Comparison of ENCODE assay signal across 10 cellular contexts in genomic region chr1:101004061-101004460, GRCh38. TPM values are rescaled to one million over a fixed set of nuclear protein-coding genes. Genes with fewer than 3 reads are reported as not detected.
DNase-seq lines count a peak whose midpoint lies in the region; ATAC-seq and TF ChIP-seq lines count a peak whose summit lies in the region.
"Had no signal": no experiment of that assay in that cellular context is flagged by ENCODE, and none has a peak within 500 bp of the region (broad histone marks: within the 10 kb centered on the region; RNA-seq: fewer than 3 reads in every experiment).

No MANE protein-coding gene starts in this region.

- H3K27me3 ChIP-seq in psoas muscle (ENCODE audit: insufficient read depth in 3 of 3, low read length in 2 of 3) = no peaks in the 10 kb centered on the region

- peaks cover 0 to 41% of the 10 kb centered on the region in 2 donors for H3K36me3 ChIP-seq in psoas muscle (ENCODE audit: insufficient read depth in 1 of 2, low read depth in 1 of 2)

- H3K27me3 Mint-ChIP-seq in effector memory CD8-positive, alpha-beta T cell = no peaks in the 10 kb centered on the region

- DNase-seq in NCI-H510A treated with DMSO at 0.1 percent for 48 hours (lab: John Stamatoyannopoulos, UW) (peak; percentile 47), NCI-H510A (lab: John Stamatoyannopoulos, UW) (no peak), HuH-7 (ENCODE audit: low spot score) (peak; percentile 40), psoas muscle (no peak)
- DNase-seq in effector memory CD8-positive, alpha-beta T cell = no peak
- DNase-seq in activated CD4-positive, alpha-beta T cell treated with anti-CD3 and anti-CD28 coated beads for 1 hour = no peak
- DNase-seq: activated T-cell treated with anti-CD3 and anti-CD28 coated beads, Interleukin-2, amount 50 U/mL, for 48 hours had no signal

- H3K4me3 ChIP-seq in psoas muscle = no peak overlapping the region

- H3K9me3 ChIP-seq in psoas muscle = no peaks in the 10 kb centered on the region

- TF ChIP-seq CTCF in psoas muscle (IDR thresholded peaks at IDR 0.05) = no peak

- no peaks in the 10 kb centered on the region for H3K9me3 Mint-ChIP-seq in effector memory CD8-positive, alpha-beta T cell
- H3K9me3 Mint-ChIP-seq: nephron had no signal

- H3K4me1 Mint-ChIP-seq in effector memory CD8-positive, alpha-beta T cell (ENCODE audit: low read depth in 2 of 2) = peaks cover 13 to 31% of the 10 kb centered on the region in 2 donors
- H3K4me1 Mint-ChIP-seq: nephron had no signal

- intact Hi-C loops in psoas muscle (cut with DNase I) = no loop called here

- H3K27ac Mint-ChIP-seq in effector memory CD8-positive, alpha-beta T cell = peak overlapping the region in 1 of 2 donors; percentile 22
- H3K27ac Mint-ChIP-seq: nephron had no signal

- ATAC-seq in effector memory CD8-positive, alpha-beta T cell (replicated peaks) = peak; percentile 21
- ATAC-seq in psoas muscle (peak in 3 of 4 donors; percentile 78 to 83 (median 80)), HG03354 (IDR thresholded peaks at IDR 0.05; ENCODE audit: poor library complexity, severe bottlenecking, unreplicated experiment) (no peak), GM19467 (IDR thresholded peaks at IDR 0.05; ENCODE audit: unreplicated experiment) (no peak)

- H3K4me3 Mint-ChIP-seq in effector memory CD8-positive, alpha-beta T cell = no peak overlapping the region
- H3K4me3 Mint-ChIP-seq: nephron had no signal

- peaks cover 22% of the 10 kb centered on the region for H3K4me1 ChIP-seq in psoas muscle

- H3K27ac ChIP-seq in psoas muscle = no peak overlapping the region

- peaks cover 3% of the 10 kb centered on the region for H3K36me3 Mint-ChIP-seq in effector memory CD8-positive, alpha-beta T cell (ENCODE audit: insufficient read depth)

- WGBS in psoas muscle, 3 donors = 59 to 72% (median 62%) methylated on average over 1 of the region's 1 CpG

RNA-seq across cellular contexts. Expression of gene DPH5, which starts 21.5 kb away (rescaled TPM):
- total RNA-seq in psoas muscle = 10 to 100 TPM; 18.6 to 32.2 (median 29.7) TPM
- polyA plus RNA-seq in psoas muscle = 10 to 100 TPM; 24.9 to 44.0 (median 31.1) TPM

Comparison
In these comparisons a context has a peak if more than half of its experiments do, and no peak if none do; other contexts are left out.
1. DNase-seq: peak in NCI-H510A treated with DMSO at 0.1 percent for 48 hours (single experiment) and HuH-7 (single experiment); none in NCI-H510A (single experiment), effector memory CD8-positive, alpha-beta T cell (0 of 3), psoas muscle (0 of 2) and activated CD4-positive, alpha-beta T cell treated with anti-CD3 and anti-CD28 coated beads for 1 hour (single experiment).
2. ATAC-seq: peak in effector memory CD8-positive, alpha-beta T cell (single experiment) and psoas muscle (3 of 4); none in HG03354 (single experiment) and GM19467 (single experiment).